In the genomic region with DNA sequence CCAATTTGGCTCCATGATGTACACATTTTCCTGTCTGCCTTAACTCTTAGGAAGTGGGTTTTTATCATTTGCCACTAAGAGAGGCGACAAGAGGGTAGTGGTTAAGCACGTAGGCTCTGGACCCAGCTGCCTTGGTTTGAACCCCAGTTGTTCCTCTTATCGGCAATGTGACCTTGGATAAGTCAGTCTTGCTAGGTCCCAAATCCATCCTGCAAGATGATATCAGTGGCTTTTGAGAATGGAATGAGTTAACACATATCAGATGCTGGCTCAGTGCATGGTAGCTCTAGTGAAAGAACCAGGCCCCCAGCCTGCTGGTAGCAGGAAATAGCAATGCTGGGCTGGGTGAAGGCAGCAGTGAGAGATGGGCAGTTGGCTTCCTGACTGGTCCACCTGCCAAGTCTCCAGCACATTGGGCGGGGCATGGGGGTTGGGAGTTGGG, we compare ENCODE assay signal across 12 cellular contexts.
A peak's percentile ranks its signal among the peaks of the same experiment; 100 is the strongest.
DNase-seq lines count a peak whose midpoint lies in the region; ATAC-seq and FAIRE-seq lines count a peak whose summit lies in the region.
"Had no signal": no experiment of that assay in that cellular context is flagged by ENCODE, and none has a peak within 500 bp of the region (broad histone marks: within the 10 kb centered on the region; RNA-seq: fewer than 3 reads in every experiment).

No MANE protein-coding gene starts in this region.

- FAIRE-seq in small intestine (lab: Jason Lieb, UNC): no peak
- FAIRE-seq: A204.1 had no signal

- peak; percentile 3 for ATAC-seq in activated naive CD8-positive, alpha-beta T cell treated with anti-CD3 and anti-CD28 coated beads, Interleukin-2, amount 10 ng/mL, durations not matched to agents 7 days and 5 days (ENCODE audit: low read depth)
- no peak for ATAC-seq in GM18858 (IDR thresholded peaks at IDR 0.05; ENCODE audit: unreplicated experiment)

- peaks cover 0 to 3% of the 10 kb centered on the region in 2 donors for H3K4me1 ChIP-seq in small intestine (ENCODE audit: control insufficient read depth in 2 of 2, insufficient read depth in 1 of 2, low read depth in 1 of 2, low read length in 1 of 2)

- peaks cover 65% of the 10 kb centered on the region for H3K4me1 Mint-ChIP-seq in activated naive CD8-positive, alpha-beta T cell treated with anti-CD3 and anti-CD28 coated beads, Interleukin-2, amount 10 ng/mL, durations not matched to agents 7 days and 5 days

- no peaks in the 10 kb centered on the region for H3K27me3 ChIP-seq in small intestine (ENCODE audit: control insufficient read depth in 2 of 2, insufficient read depth in 2 of 2, low read length in 2 of 2)
- H3K27me3 ChIP-seq: adrenal gland, esophagus muscularis mucosa had no signal

- H3K36me3 Mint-ChIP-seq in activated naive CD8-positive, alpha-beta T cell treated with anti-CD3 and anti-CD28 coated beads, Interleukin-2, amount 10 ng/mL, durations not matched to agents 7 days and 5 days: peaks cover 51% of the 10 kb centered on the region

- DNase-seq in SIG-M5 treated with dmso at 0.1 percent for 504 hours (lab: John Stamatoyannopoulos, UW; ENCODE audit: unreplicated experiment): peak; percentile 66
- DNase-seq in SIG-M5 (lab: John Stamatoyannopoulos, UW): no peak
- peak; percentile 56 for DNase-seq in NCI-H226
- peak; percentile 49 for DNase-seq in activated naive CD8-positive, alpha-beta T cell treated with anti-CD3 and anti-CD28 coated beads, Interleukin-2, amount 10 ng/mL, durations not matched to agents 7 days and 5 days
- peak; percentile 25 for DNase-seq in small intestine
- DNase-seq in stimulated activated CD4-positive, alpha-beta T cell treated with anti-CD3 and anti-CD28 coated beads, Interleukin-4, amount 100 ng/mL, for 4 hours: no peak
- no peak for DNase-seq in COLO668 (lab: John Stamatoyannopoulos, UW; ENCODE audit: unreplicated experiment)
- DNase-seq: NCI-H2081 treated with DMSO at 0.1 percent for 48 hours had no signal

- H3K9me3 Mint-ChIP-seq in activated naive CD8-positive, alpha-beta T cell treated with anti-CD3 and anti-CD28 coated beads, Interleukin-2, amount 10 ng/mL, durations not matched to agents 7 days and 5 days: no peaks in the 10 kb centered on the region

- 74 to 90% (median 75%) methylated on average over 4 of the region's 4 CpGs for WGBS in small intestine, 3 donors

- H3K4me3 ChIP-seq in small intestine (ENCODE audit: low read depth in 1 of 2, low read length in 2 of 2): no peak overlapping the region
- H3K4me3 ChIP-seq: adrenal gland, esophagus muscularis mucosa had no signal

- POLR2A ChIA-PET in activated naive CD8-positive, alpha-beta T cell treated with anti-CD3 and anti-CD28 coated beads, Interleukin-2, amount 10 ng/mL, durations not matched to agents 7 days and 5 days (lab: Charles Lee): interaction anchor here (0.6 to 9.5 kb wide), 7 partner anchors 8 to 109 kb away, joined by 3 to 217 read pairs (median 4); partner anchors contain the start of genes FBXW11 and STK10

- H3K27ac ChIP-seq in small intestine (ENCODE audit: low read depth in 1 of 2, low read length in 1 of 2): peak overlapping the region; percentile 59 to 63

- no peaks in the 10 kb centered on the region for H3K36me3 ChIP-seq in small intestine (ENCODE audit: control insufficient read depth in 2 of 2, insufficient read depth in 2 of 2, low read length in 2 of 2)
- H3K36me3 ChIP-seq: adrenal gland had no signal

- no peaks in the 10 kb centered on the region for H3K9me3 ChIP-seq in small intestine (ENCODE audit: control insufficient read depth, low read depth)
- H3K9me3 ChIP-seq: adrenal gland, esophagus muscularis mucosa had no signal

- H3K27me3 Mint-ChIP-seq in activated naive CD8-positive, alpha-beta T cell treated with anti-CD3 and anti-CD28 coated beads, Interleukin-2, amount 10 ng/mL, durations not matched to agents 7 days and 5 days: no peaks in the 10 kb centered on the region

- H3K27ac Mint-ChIP-seq in activated naive CD8-positive, alpha-beta T cell treated with anti-CD3 and anti-CD28 coated beads, Interleukin-2, amount 10 ng/mL, durations not matched to agents 7 days and 5 days: peak overlapping the region; percentile 96

- peak overlapping the region; percentile 79 for H3K4me3 Mint-ChIP-seq in activated naive CD8-positive, alpha-beta T cell treated with anti-CD3 and anti-CD28 coated beads, Interleukin-2, amount 10 ng/mL, durations not matched to agents 7 days and 5 days

Comparison
In these comparisons a context has a peak if more than half of its experiments do, and no peak if none do; other contexts are left out.
1. DNase-seq: peak in SIG-M5 treated with dmso at 0.1 percent for 504 hours (single experiment), NCI-H226 (single experiment), activated naive CD8-positive, alpha-beta T cell treated with anti-CD3 and anti-CD28 coated beads, Interleukin-2, amount 10 ng/mL, durations not matched to agents 7 days and 5 days (single experiment) and small intestine (single experiment); none in SIG-M5 (single experiment), stimulated activated CD4-positive, alpha-beta T cell treated with anti-CD3 and anti-CD28 coated beads, Interleukin-4, amount 100 ng/mL, for 4 hours (0 of 2) and COLO668 (single experiment).